17 cellular contexts compared by ENCODE assay signal in the genomic region with DNA sequence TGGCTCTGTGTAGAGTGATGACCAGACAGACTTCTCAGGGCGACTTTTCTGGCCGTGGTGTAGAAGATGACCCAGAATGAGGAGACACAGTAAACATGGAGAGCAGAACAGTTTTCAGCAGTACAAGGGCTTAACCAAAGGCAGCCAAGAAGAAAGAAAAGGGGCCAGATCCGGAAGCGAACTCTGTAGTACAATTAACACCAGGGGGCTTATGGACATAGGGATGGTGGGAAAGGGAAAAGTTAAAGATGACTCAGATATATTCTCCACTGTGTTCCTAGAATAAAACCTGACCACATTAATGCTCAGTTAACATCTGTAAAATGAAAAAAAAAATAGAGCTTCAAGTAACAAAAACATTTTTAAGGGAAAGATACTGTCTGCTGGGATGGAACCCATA.
DNase-seq lines count a peak whose midpoint lies in the region; ATAC-seq and TF ChIP-seq lines count a peak whose summit lies in the region.
"Had no signal": no experiment of that assay in that cellular context is flagged by ENCODE, and none has a peak within 500 bp of the region (broad histone marks: within the 10 kb centered on the region; RNA-seq: fewer than 3 reads in every experiment).

No MANE protein-coding gene starts in this region.

- no peak overlapping the region for H3K4ac ChIP-seq in H9 (ENCODE audit: low read depth, low read length)

- H3K4me1 Mint-ChIP-seq in osteocyte (ENCODE audit: unreplicated experiment) (peaks cover 25% of the 10 kb centered on the region), H9 (no peaks in the 10 kb centered on the region)
- H3K4me1 Mint-ChIP-seq in stimulated activated memory B cell treated with anti-CD40 and anti-IgM and Interleukin-4, amounts not matched to agents 10 μg/mL and 1 μg/mL and 100 μg/mL, for 72 hours: peaks cover 15% of the 10 kb centered on the region

- no peaks in the 10 kb centered on the region for H3K79me1 ChIP-seq in H9 (ENCODE audit: insufficient read depth, low read depth, low read length, poor library complexity, severe bottlenecking)

- H3K27ac Mint-ChIP-seq in osteocyte (ENCODE audit: unreplicated experiment) (peak overlapping the region; percentile 64), H9 (no peak overlapping the region; a peak in 1 of 7 replicates)
- no peak overlapping the region for H3K27ac Mint-ChIP-seq in stimulated activated memory B cell treated with anti-CD40 and anti-IgM and Interleukin-4, amounts not matched to agents 10 μg/mL and 1 μg/mL and 100 μg/mL, for 72 hours
- H3K27ac Mint-ChIP-seq: B cell; CD4-positive, alpha-beta T cell; CD8-positive, alpha-beta T cell had no signal

- DNase-seq in osteocyte (ENCODE audit: extremely low spot score, unreplicated experiment) (no peak), Right ventricle myocardium inferior (ENCODE audit: missing footprints) (no peak), H9 (no peak)
- DNase-seq: AML-193; Caco-2; Calu3; CD4-positive, alpha-beta T cell; DMS79 treated with DMSO at 0.1 percent for 48 hours; GF-D8 had no signal

- H3K27me3 ChIP-seq in H9 (ENCODE audit: insufficient read depth, low read length): no peaks in the 10 kb centered on the region
- H3K27me3 ChIP-seq: BLaER1 treated with 17β-estradiol and CSF1 and Interleukin-3, amounts not matched to agents 10 nM and 100 nM had no signal

- H3K9ac ChIP-seq in H9 (ENCODE audit: extremely low read depth, insufficient read length, low read length): no peak overlapping the region
- H3K9ac ChIP-seq: BLaER1 treated with 17β-estradiol and CSF1 and Interleukin-3, amounts not matched to agents 10 nM and 100 nM had no signal

- no peak overlapping the region for H2AFZ ChIP-seq in H9 (ENCODE audit: low read length)

- no CpG with 5 or more reads among the region's 4 CpGs for WGBS in H9 (ENCODE audit: extremely low coverage, insufficient read length, low lambda C conversion rate)

- H3K9me3 ChIP-seq in H9 (ENCODE audit: control insufficient read depth, low read depth, low read length): no peaks in the 10 kb centered on the region
- H3K9me3 ChIP-seq: A549 had no signal

- no peak overlapping the region for H2BK15ac ChIP-seq in H9 (ENCODE audit: low read depth, low read length)

- intact Hi-C loops in Right ventricle myocardium inferior (cut with DNase I): no loop called here

- no peaks in the 10 kb centered on the region for H3K23me2 ChIP-seq in H9 (ENCODE audit: insufficient read length, low read depth, low read length, poor library complexity, severe bottlenecking)

- H3K18ac ChIP-seq in H9 (ENCODE audit: insufficient read length, low read depth, low read length): no peak overlapping the region

- H3K27me3 Mint-ChIP-seq in osteocyte (ENCODE audit: unreplicated experiment) (no peaks in the 10 kb centered on the region), H9 (ENCODE audit: low read depth) (no peaks in the 10 kb centered on the region)
- H3K27me3 Mint-ChIP-seq in stimulated activated memory B cell treated with anti-CD40 and anti-IgM and Interleukin-4, amounts not matched to agents 10 μg/mL and 1 μg/mL and 100 μg/mL, for 72 hours: peaks cover 9% of the 10 kb centered on the region
- H3K27me3 Mint-ChIP-seq: CD4-positive, alpha-beta T cell had no signal

- H2BK5ac ChIP-seq in H9 (ENCODE audit: insufficient read length, low read length): no peak overlapping the region

- ATAC-seq in HG03432 (IDR thresholded peaks at IDR 0.05; ENCODE audit: unreplicated experiment) (peak; percentile 57), Right ventricle myocardium inferior (no peak)
- ATAC-seq in stimulated activated memory B cell treated with anti-CD40 and anti-IgM and Interleukin-4, amounts not matched to agents 10 μg/mL and 1 μg/mL and 100 μg/mL, for 72 hours: peak; percentile 31
- ATAC-seq: CD8-positive, alpha-beta T cell had no signal

- H2BK20ac ChIP-seq in H9 (ENCODE audit: low read depth, low read length, poor library complexity, severe bottlenecking): no peak overlapping the region

- H3K14ac ChIP-seq in H9 (ENCODE audit: insufficient read depth, low read length): no peak overlapping the region

- H4K91ac ChIP-seq in H9 (ENCODE audit: insufficient read length, low read depth, low read length): no peak overlapping the region

- H3K36me3 Mint-ChIP-seq in osteocyte (ENCODE audit: unreplicated experiment) (peaks cover 10% of the 10 kb centered on the region), H9 (ENCODE audit: insufficient read depth in 1 of 3, low read depth in 3 of 3) (peaks cover 0 to 2% (median 0%) of the 10 kb centered on the region in 3 experiments; a peak in 3 of 7 replicates)
- no peaks in the 10 kb centered on the region for H3K36me3 Mint-ChIP-seq in stimulated activated memory B cell treated with anti-CD40 and anti-IgM and Interleukin-4, amounts not matched to agents 10 μg/mL and 1 μg/mL and 100 μg/mL, for 72 hours
- H3K36me3 Mint-ChIP-seq: CD8-positive, alpha-beta T cell had no signal

- H3T11ph ChIP-seq in H9 (ENCODE audit: low read length): no peak overlapping the region

- H4K20me1 ChIP-seq in H9 (ENCODE audit: control insufficient read depth, insufficient read depth, insufficient read length): no peaks in the 10 kb centered on the region
- H4K20me1 ChIP-seq: BLaER1 treated with 17β-estradiol and CSF1 and Interleukin-3, amounts not matched to agents 10 nM and 100 nM had no signal

- no peak overlapping the region for H4K8ac ChIP-seq in H9 (replicated peaks; ENCODE audit: insufficient read length, low read depth, low read length)

- no peaks in the 10 kb centered on the region for H3K79me2 ChIP-seq in H9 (ENCODE audit: insufficient read depth, low read length)

- no peak overlapping the region for H3K27ac ChIP-seq in H9 (ENCODE audit: insufficient read length, low read depth, low read length)
- H3K27ac ChIP-seq: 22Rv1; A549; BLaER1 treated with 17β-estradiol and CSF1 and Interleukin-3, amounts not matched to agents 10 nM and 100 nM; C4-2B had no signal

- no peak overlapping the region for H3K4me2 ChIP-seq in H9 (ENCODE audit: insufficient read depth, insufficient read length, low read length)
- H3K4me2 ChIP-seq: A549; BLaER1 treated with 17β-estradiol and CSF1 and Interleukin-3, amounts not matched to agents 10 nM and 100 nM had no signal

- H3K23ac ChIP-seq in H9 (ENCODE audit: insufficient read length, low read depth, low read length): no peak overlapping the region

- no peak overlapping the region for H4K5ac ChIP-seq in H9 (ENCODE audit: insufficient read length, low read depth, low read length)

- H3K9me3 Mint-ChIP-seq in osteocyte (ENCODE audit: unreplicated experiment) (no peaks in the 10 kb centered on the region), H9 (peaks cover 0 to 3% of the 10 kb centered on the region in 2 experiments; a peak in 3 of 5 replicates)
- H3K9me3 Mint-ChIP-seq in stimulated activated memory B cell treated with anti-CD40 and anti-IgM and Interleukin-4, amounts not matched to agents 10 μg/mL and 1 μg/mL and 100 μg/mL, for 72 hours: peaks cover 3% of the 10 kb centered on the region
- H3K9me3 Mint-ChIP-seq: CD4-positive, alpha-beta T cell; CD8-positive, alpha-beta T cell had no signal

- no peak overlapping the region for H2BK120ac ChIP-seq in H9 (ENCODE audit: low read depth, low read length, poor library complexity, severe bottlenecking)

- H2AK5ac ChIP-seq in H9 (ENCODE audit: insufficient read length, low read length): no peak overlapping the region

- no peak overlapping the region for H3K56ac ChIP-seq in H9 (ENCODE audit: insufficient read length, low read depth, low read length)

- no peak overlapping the region for H2BK12ac ChIP-seq in H9 (ENCODE audit: insufficient read length, low read depth, low read length)

- H3K4me3 Mint-ChIP-seq in osteocyte (ENCODE audit: unreplicated experiment): no peak overlapping the region
- no peak overlapping the region for H3K4me3 Mint-ChIP-seq in stimulated activated memory B cell treated with anti-CD40 and anti-IgM and Interleukin-4, amounts not matched to agents 10 μg/mL and 1 μg/mL and 100 μg/mL, for 72 hours
- H3K4me3 Mint-ChIP-seq in H9: no peak overlapping the region
- H3K4me3 Mint-ChIP-seq: B cell; CD4-positive, alpha-beta T cell; CD8-positive, alpha-beta T cell had no signal

- TF ChIP-seq CTCF in osteocyte (IDR thresholded peaks at IDR 0.05): no peak
- no peak for TF ChIP-seq CTCF in H9 (conservative IDR thresholded peaks at IDR 0.05)

- no peaks in the 10 kb centered on the region for H3K4me1 ChIP-seq in H9 (ENCODE audit: insufficient read depth, low read length)
- H3K4me1 ChIP-seq: A549, Caco-2 had no signal
